In the genomic region with DNA sequence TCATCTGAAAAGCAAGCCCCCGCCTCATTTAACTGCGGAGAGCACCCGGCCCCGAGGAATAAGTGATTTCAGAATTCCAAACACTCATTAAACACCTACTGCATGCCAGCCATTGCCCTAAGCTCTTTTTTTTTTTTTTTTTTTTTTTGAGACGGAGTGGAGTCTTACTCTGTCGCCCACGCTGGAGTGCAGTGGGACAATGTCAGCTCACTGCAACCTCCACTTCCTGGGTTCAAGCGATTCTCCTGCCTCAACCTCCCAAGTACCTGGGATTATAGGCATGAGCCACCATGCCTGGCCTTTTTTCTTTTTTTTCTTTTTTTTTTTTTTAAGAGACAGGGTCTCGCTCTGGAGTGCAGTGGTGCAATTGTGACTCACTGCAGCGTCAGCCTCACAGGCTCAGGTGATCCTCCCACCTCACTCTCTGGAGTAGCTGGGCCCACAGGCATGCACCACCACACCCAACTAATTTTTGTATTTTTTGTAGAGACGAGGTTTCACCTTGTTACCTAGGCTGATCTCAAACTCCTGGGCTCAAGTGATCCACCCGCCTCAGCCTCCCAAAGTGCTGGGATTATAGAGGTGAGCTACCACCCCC, we compare ENCODE assay signal across 11 cellular contexts. TPM values are rescaled to one million over a fixed set of nuclear protein-coding genes. Genes with fewer than 3 reads are reported as not detected.
DNase-seq lines count a peak whose midpoint lies in the region; ATAC-seq, FAIRE-seq and TF ChIP-seq lines count a peak whose summit lies in the region.
"Not testable (repeated sequence)": the region's sequence is repeated elsewhere in the genome, so short reads cannot be mapped to it uniquely, and the experiment has no call there.
"Had no signal": no experiment of that assay in that cellular context is flagged by ENCODE, and none has a peak within 500 bp of the region (broad histone marks: within the 10 kb centered on the region; RNA-seq: fewer than 3 reads in every experiment).

No MANE protein-coding gene starts in this region.

- 58% methylated on average over 12 of the region's 12 CpGs for WGBS in SK-N-SH (ENCODE audit: low lambda C conversion rate)
- WGBS in suprapubic skin, result 42% methylated on average over 12 of the region's 12 CpGs

- peak overlapping the region; percentile 51 for H3K4me3 ChIP-seq in GM23338
- peak overlapping the region; percentile 43 for H3K4me3 ChIP-seq in HUES6 (ENCODE audit: low read depth, low read length)
- not testable (repeated sequence) for H3K4me3 ChIP-seq in SK-N-SH (ENCODE audit: low read depth in 2 of 2, low read length in 1 of 2); bronchial epithelial cell (ENCODE audit: low read depth, low read length)
- H3K4me3 ChIP-seq in iPS-18a (ENCODE audit: low read length), result peak overlapping the region; percentile 33
- H3K4me3 ChIP-seq in neural progenitor cell, result peak overlapping the region; percentile 30
- H3K4me3 ChIP-seq in suprapubic skin, result peak overlapping the region; percentile 33

- H3K36me3 Mint-ChIP-seq in GM23338 (ENCODE audit: low read depth), result peaks cover 19% of the 10 kb centered on the region
- H3K36me3 Mint-ChIP-seq in neural progenitor cell, result not testable (repeated sequence)

- TF ChIP-seq RAD21 in SK-N-SH (IDR thresholded peaks at IDR 0.05; ENCODE audit: low read length), result not testable (repeated sequence)

- CTCF ChIA-PET in SK-N-SH (lab: Yijun Ruan, JAX), result interaction anchor here (3.3 to 4.8 kb wide), 2 partner anchors 11 to 13 kb away, joined by 13 to 17 read pairs; no protein-coding TSS in a partner anchor

- H3K27me3 ChIP-seq in GM23338 (ENCODE audit: insufficient read depth) (peaks cover 11% of the 10 kb centered on the region; the same call in 1 of the 2 replicates), suprapubic skin (peaks cover 33% of the 10 kb centered on the region)
- not testable (repeated sequence) for H3K27me3 ChIP-seq in HUES6 (ENCODE audit: control insufficient read depth, insufficient read depth, low read length); SK-N-SH (ENCODE audit: insufficient read depth); bronchial epithelial cell (ENCODE audit: control insufficient read depth, insufficient read depth, low read length); iPS-18a (ENCODE audit: control insufficient read depth, insufficient read depth, low read length); neural progenitor cell

- H3K4me2 ChIP-seq in GM23338 (peak overlapping the region; percentile 83), SK-N-SH (0 out of 2 replicates have a peak overlapping the region, but pooled peaks have one; percentile 28), neural progenitor cell (peak overlapping the region; percentile 70)

- H3K9me3 Mint-ChIP-seq in GM23338, result peaks cover 39% of the 10 kb centered on the region
- H3K9me3 Mint-ChIP-seq in neural progenitor cell, result peaks cover 22% of the 10 kb centered on the region

- TF ChIP-seq EP300 in SK-N-SH (IDR thresholded peaks at IDR 0.05; ENCODE audit: borderline replicate concordance in 1 of 2, low read depth in 1 of 2, low read length in 1 of 2); suprapubic skin (IDR thresholded peaks at IDR 0.05): not testable (repeated sequence)

- not testable (repeated sequence) for H3K36me3 ChIP-seq in GM23338 (ENCODE audit: insufficient read depth); HUES6 (ENCODE audit: control insufficient read depth, insufficient read depth, low read length); SK-N-SH (replicated peaks in 1 of 2; ENCODE audit: control insufficient read depth in 1 of 2, insufficient read depth in 2 of 2, low read length in 1 of 2); bronchial epithelial cell (ENCODE audit: control insufficient read depth, insufficient read depth, low read length); iPS-18a (ENCODE audit: control insufficient read depth, low read depth, low read length); neural progenitor cell; suprapubic skin

- peak overlapping the region; percentile 83; the same call in 1 of the 2 replicates for H3K27ac Mint-ChIP-seq in GM23338
- peak overlapping the region; percentile 50 for H3K27ac Mint-ChIP-seq in neural progenitor cell

- not testable (repeated sequence) for FAIRE-seq in bronchial epithelial cell (lab: Jason Lieb, UNC)

- peaks cover 13% of the 10 kb centered on the region for H3K4me1 ChIP-seq in GM23338 (ENCODE audit: insufficient read depth)
- peaks cover 23% of the 10 kb centered on the region for H3K4me1 ChIP-seq in HUES6 (ENCODE audit: control insufficient read depth, insufficient read depth, low read length)
- H3K4me1 ChIP-seq in SK-N-SH (ENCODE audit: control insufficient read depth in 1 of 2, insufficient read depth in 2 of 2, low read depth in 1 of 2, low read length in 1 of 2); iPS-18a (ENCODE audit: control insufficient read depth, low read depth, low read length): not testable (repeated sequence)
- peaks cover 12% of the 10 kb centered on the region for H3K4me1 ChIP-seq in neural progenitor cell
- H3K4me1 ChIP-seq in suprapubic skin, result peaks cover 13% of the 10 kb centered on the region

- TF ChIP-seq POLR2A in suprapubic skin (IDR thresholded peaks at IDR 0.05), result not testable (repeated sequence)

- TF ChIP-seq CTCF in GM23338 (conservative IDR thresholded peaks at IDR 0.05; ENCODE audit: low read depth in 2 of 2); SK-N-SH (IDR thresholded peaks at IDR 0.05); bronchial epithelial cell (IDR thresholded peaks at IDR 0.05; ENCODE audit: insufficient read depth, low read length, severe bottlenecking); neural progenitor cell (IDR thresholded peaks at IDR 0.05); suprapubic skin (IDR thresholded peaks at IDR 0.05): not testable (repeated sequence)

- ATAC-seq in GM23338, result not testable (repeated sequence)

- POLR2A ChIA-PET in SK-N-SH (lab: Yijun Ruan, JAX), result not testable (repeated sequence)

- H3K9ac ChIP-seq in HUES6 (ENCODE audit: low read length), result peak overlapping the region; percentile 64
- not testable (repeated sequence) for H3K9ac ChIP-seq in SK-N-SH; iPS-18a (ENCODE audit: low read length); neural progenitor cell

- H3K79me2 ChIP-seq in GM23338 (replicated peaks; ENCODE audit: insufficient read depth); SK-N-SH (ENCODE audit: insufficient read depth); neural progenitor cell (ENCODE audit: low read depth): not testable (repeated sequence)

- H3K9me2 ChIP-seq in GM23338 (ENCODE audit: insufficient read depth); SK-N-SH: not testable (repeated sequence)

- H2AFZ ChIP-seq in GM23338, result peak overlapping the region; percentile 91
- not testable (repeated sequence) for H2AFZ ChIP-seq in SK-N-SH (ENCODE audit: low read depth); neural progenitor cell (replicated peaks)

- H3F3A ChIP-seq in GM23338 (replicated peaks; ENCODE audit: low read depth); SK-N-SH (replicated peaks; ENCODE audit: insufficient read depth): not testable (repeated sequence)
- peaks cover 23% of the 10 kb centered on the region for H3F3A ChIP-seq in neural progenitor cell (ENCODE audit: low read depth)

- not testable (repeated sequence) for H3K27ac ChIP-seq in GM23338 (ENCODE audit: low read depth); HUES6 (ENCODE audit: low read depth, low read length); SK-N-SH (ENCODE audit: low read depth in 2 of 2, low read length in 1 of 2); iPS-18a (ENCODE audit: low read length); neural progenitor cell; suprapubic skin

- not testable (repeated sequence) for H4K20me1 ChIP-seq in GM23338 (replicated peaks; ENCODE audit: insufficient read depth); SK-N-SH (ENCODE audit: insufficient read depth); neural progenitor cell (ENCODE audit: low read depth)

- DNase-seq in GM23338 (ENCODE audit: low spot score); SK-N-SH; neural progenitor cell (ENCODE audit: low spot score); suprapubic skin (ENCODE audit: low spot score in 2 of 2): not testable (repeated sequence)
- DNase-seq in bronchial epithelial cell (ENCODE audit: low read depth) (peak; percentile 91), glomerular visceral epithelial cell (ENCODE audit: extremely low spot score) (peak; percentile 20)

- H3K9me3 ChIP-seq in HUES6 (ENCODE audit: control insufficient read depth, insufficient read depth, low read depth, low read length), result peaks cover 24% of the 10 kb centered on the region
- H3K9me3 ChIP-seq in SK-N-SH; iPS-18a (ENCODE audit: control insufficient read depth, low read depth, low read length); neural progenitor cell (ENCODE audit: low read depth); suprapubic skin: not testable (repeated sequence)

- H3K4me3 Mint-ChIP-seq in GM23338 (peak overlapping the region; percentile 54; the same call in 2 of the 3 replicates), neural progenitor cell (peak overlapping the region; percentile 50)

- H3K27me3 Mint-ChIP-seq in GM23338 (ENCODE audit: insufficient read depth, low read depth, poor library complexity), result peaks cover 13% of the 10 kb centered on the region
- peaks cover 24% of the 10 kb centered on the region for H3K27me3 Mint-ChIP-seq in neural progenitor cell (ENCODE audit: insufficient read depth, low read depth)

- H3K4me1 Mint-ChIP-seq in GM23338 (peaks cover 12% of the 10 kb centered on the region), neural progenitor cell (peaks cover 34% of the 10 kb centered on the region)

RNA-seq across cellular contexts. Expression of a gene that starts 30.7 kb away (rescaled TPM):
- total RNA-seq in GM23338 (2014; rRNA removed; shearing (Covaris generic)), result 0.97 and 3.9 TPM in 2 replicates
- polyA plus RNA-seq in GM23338 (2016; fragmentation: Nextera tagmentation; extraction: Ambion mirVana), result 0.42 and 0.94 TPM in 2 replicates
- 0.02 and 0.03 TPM in 2 replicates for polyA plus RNA-seq in SK-N-SH (2012; rRNA removed)
- 0.03 and 0.07 TPM in 2 replicates for polyA plus RNA-seq in SK-N-SH (2012; cell fraction: cytosol; rRNA removed)
- 0.11 and 0.12 TPM in 2 replicates for polyA plus RNA-seq in SK-N-SH (2012; cell fraction: nucleus; rRNA removed)
- total RNA-seq in bronchial epithelial cell, result 4.2 and 10.1 TPM in 2 replicates
- total RNA-seq in neural progenitor cell (ENCODE audit: low replicate concordance), result 1.8 and 3.5 TPM in 2 replicates
- 100 to 1,000 TPM; 173 to 255 (median 185) TPM for total RNA-seq in suprapubic skin
- total RNA-seq: left lobe of liver, skeletal muscle tissue had no signal
- polyA plus RNA-seq: IgD-negative memory B cell had no signal

Comparison
In these comparisons a context has a peak if more than half of its experiments do, and no peak if none do; other contexts are left out.
1. H3K4me2 ChIP-seq: peak in every context shown above with its lines; median percentile 83 in GM23338; 70 in neural progenitor cell; 28 in SK-N-SH.
2. RNA of a gene that starts 30.7 kb away (total RNA-seq): 173 to 255 TPM in suprapubic skin; 4.2 to 10.1 TPM in bronchial epithelial cell, 1.8 to 3.5 TPM in neural progenitor cell and 0.97 to 3.9 TPM in GM23338; every median in the first group is over 10 times any median in the second.